1 cellular context compared by ENCODE assay signal in genomic region chr22:50140615-50141014, GRCh38.
TF ChIP-seq lines count a peak whose summit lies in the region.

No MANE protein-coding gene starts in this region.

TF ChIP-seq in HepG2, 621 proteins besides CTCF, POLR2A, EP300 and RAD21 (continued from another document and continues in another):
- TF ChIP-seq, protein P1, sequence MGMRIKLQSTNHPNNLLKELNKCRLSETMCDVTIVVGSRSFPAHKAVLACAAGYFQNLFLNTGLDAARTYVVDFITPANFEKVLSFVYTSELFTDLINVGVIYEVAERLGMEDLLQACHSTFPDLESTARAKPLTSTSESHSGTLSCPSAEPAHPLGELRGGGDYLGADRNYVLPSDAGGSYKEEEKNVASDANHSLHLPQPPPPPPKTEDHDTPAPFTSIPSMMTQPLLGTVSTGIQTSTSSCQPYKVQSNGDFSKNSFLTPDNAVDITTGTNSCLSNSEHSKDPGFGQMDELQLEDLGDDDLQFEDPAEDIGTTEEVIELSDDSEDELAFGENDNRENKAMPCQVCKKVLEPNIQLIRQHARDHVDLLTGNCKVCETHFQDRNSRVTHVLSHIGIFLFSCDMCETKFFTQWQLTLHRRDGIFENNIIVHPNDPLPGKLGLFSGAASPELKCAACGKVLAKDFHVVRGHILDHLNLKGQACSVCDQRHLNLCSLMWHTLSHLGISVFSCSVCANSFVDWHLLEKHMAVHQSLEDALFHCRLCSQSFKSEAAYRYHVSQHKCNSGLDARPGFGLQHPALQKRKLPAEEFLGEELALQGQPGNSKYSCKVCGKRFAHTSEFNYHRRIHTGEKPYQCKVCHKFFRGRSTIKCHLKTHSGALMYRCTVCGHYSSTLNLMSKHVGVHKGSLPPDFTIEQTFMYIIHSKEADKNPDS (CRISPR knock-in tag; IDR thresholded peaks at IDR 0.05), result no peak
- TF ChIP-seq TMF1 (CRISPR knock-in tag; IDR thresholded peaks at IDR 0.05; ENCODE audit: low read depth) (no peak), TFDP2 (CRISPR knock-in tag; IDR thresholded peaks at IDR 0.05) (no peak), KAT2B (IDR thresholded peaks at IDR 0.05; ENCODE audit: borderline replicate concordance, low read depth, low read length) (no peak), ATF7-NPFF (CRISPR knock-in tag; IDR thresholded peaks at IDR 0.05; ENCODE audit: low read depth) (no peak), SALL1 (CRISPR knock-in tag; IDR thresholded peaks at IDR 0.05) (peak; percentile 34; the same call in 1 of the 2 replicates), ZNF44 (CRISPR knock-in tag; IDR thresholded peaks at IDR 0.05) (no peak), ZNF362 (CRISPR knock-in tag; IDR thresholded peaks at IDR 0.05; ENCODE audit: borderline replicate concordance) (peak; percentile 91), MED13 (CRISPR knock-in tag; IDR thresholded peaks at IDR 0.05) (no peak), RFX5 (IDR thresholded peaks at IDR 0.05; ENCODE audit: low read depth, low read length) (no peak), TCF12 (IDR thresholded peaks at IDR 0.05) (no peak), TCF12 (CRISPR knock-in tag; IDR thresholded peaks at IDR 0.05) (no peak), ZNF543 (CRISPR knock-in tag; IDR thresholded peaks at IDR 0.05) (no peak), SOX5 (CRISPR knock-in tag; IDR thresholded peaks at IDR 0.05; ENCODE audit: borderline replicate concordance) (peak; percentile 73; the same call in 1 of the 2 replicates), ZNF629 (CRISPR knock-in tag; conservative IDR thresholded peaks at IDR 0.05) (no peak), ZNF557 (CRISPR knock-in tag; IDR thresholded peaks at IDR 0.05) (no peak), EHMT2 (IDR thresholded peaks at IDR 0.05; ENCODE audit: borderline replicate concordance, low read depth, low read length) (no peak), ZNF496 (CRISPR knock-in tag; IDR thresholded peaks at IDR 0.05; ENCODE audit: insufficient replicate concordance) (no peak), ZKSCAN5 (CRISPR knock-in tag; IDR thresholded peaks at IDR 0.05) (no peak), ZNF230 (CRISPR knock-in tag; IDR thresholded peaks at IDR 0.05) (no peak), ZNF597 (CRISPR knock-in tag; IDR thresholded peaks at IDR 0.05) (no peak), SAP130 (CRISPR knock-in tag; IDR thresholded peaks at IDR 0.05; ENCODE audit: low read depth) (peak; percentile 56; the same call in 1 of the 2 replicates), SUZ12 (IDR thresholded peaks at IDR 0.05; ENCODE audit: low read depth, low read length) (no peak), ZNF616 (CRISPR knock-in tag; IDR thresholded peaks at IDR 0.05; ENCODE audit: low read depth) (no peak), RELA (CRISPR knock-in tag; IDR thresholded peaks at IDR 0.05) (no peak), ZNF724P (CRISPR knock-in tag; IDR thresholded peaks at IDR 0.05; ENCODE audit: borderline replicate concordance) (no peak), RFXANK (CRISPR knock-in tag; IDR thresholded peaks at IDR 0.05) (no peak), ZNF816 (CRISPR knock-in tag; IDR thresholded peaks at IDR 0.05; ENCODE audit: borderline replicate concordance) (no peak), ZNF3 (CRISPR knock-in tag; IDR thresholded peaks at IDR 0.05) (no peak), ZBTB10 (CRISPR knock-in tag; IDR thresholded peaks at IDR 0.05; ENCODE audit: borderline replicate concordance) (no peak), USF2 (IDR thresholded peaks at IDR 0.05; ENCODE audit: low read depth, low read length) (no peak), USF2 (CRISPR knock-in tag; IDR thresholded peaks at IDR 0.05; ENCODE audit: borderline replicate concordance) (no peak), SMARCE1 (IDR thresholded peaks at IDR 0.05; ENCODE audit: borderline replicate concordance) (no peak), ELF1 (CRISPR knock-in tag; IDR thresholded peaks at IDR 0.05) (no peak), ZNF790 (CRISPR knock-in tag; IDR thresholded peaks at IDR 0.05; ENCODE audit: borderline replicate concordance) (no peak), ZNF839 (CRISPR knock-in tag; IDR thresholded peaks at IDR 0.05; ENCODE audit: borderline replicate concordance) (no peak), ZNF383 (CRISPR knock-in tag; IDR thresholded peaks at IDR 0.05; ENCODE audit: borderline replicate concordance) (no peak), ZNF180 (CRISPR knock-in tag; IDR thresholded peaks at IDR 0.05; ENCODE audit: borderline replicate concordance, low read depth) (no peak), ARID2 (CRISPR knock-in tag; IDR thresholded peaks at IDR 0.05; ENCODE audit: borderline replicate concordance) (no peak), ZSCAN5A (CRISPR knock-in tag; IDR thresholded peaks at IDR 0.05; ENCODE audit: borderline replicate concordance) (no peak), NFE2L2 (IDR thresholded peaks at IDR 0.05; ENCODE audit: low read length) (no peak), ZNF841 (CRISPR knock-in tag; IDR thresholded peaks at IDR 0.05; ENCODE audit: borderline replicate concordance) (no peak), MAFG (CRISPR knock-in tag; IDR thresholded peaks at IDR 0.05) (no peak), NCOR1 (IDR thresholded peaks at IDR 0.05; ENCODE audit: borderline replicate concordance, low read length) (peak; percentile 68; the same call in 1 of the 2 replicates), STAT5B (CRISPR knock-in tag; IDR thresholded peaks at IDR 0.05) (no peak)
- TF ChIP-seq, protein P2, sequence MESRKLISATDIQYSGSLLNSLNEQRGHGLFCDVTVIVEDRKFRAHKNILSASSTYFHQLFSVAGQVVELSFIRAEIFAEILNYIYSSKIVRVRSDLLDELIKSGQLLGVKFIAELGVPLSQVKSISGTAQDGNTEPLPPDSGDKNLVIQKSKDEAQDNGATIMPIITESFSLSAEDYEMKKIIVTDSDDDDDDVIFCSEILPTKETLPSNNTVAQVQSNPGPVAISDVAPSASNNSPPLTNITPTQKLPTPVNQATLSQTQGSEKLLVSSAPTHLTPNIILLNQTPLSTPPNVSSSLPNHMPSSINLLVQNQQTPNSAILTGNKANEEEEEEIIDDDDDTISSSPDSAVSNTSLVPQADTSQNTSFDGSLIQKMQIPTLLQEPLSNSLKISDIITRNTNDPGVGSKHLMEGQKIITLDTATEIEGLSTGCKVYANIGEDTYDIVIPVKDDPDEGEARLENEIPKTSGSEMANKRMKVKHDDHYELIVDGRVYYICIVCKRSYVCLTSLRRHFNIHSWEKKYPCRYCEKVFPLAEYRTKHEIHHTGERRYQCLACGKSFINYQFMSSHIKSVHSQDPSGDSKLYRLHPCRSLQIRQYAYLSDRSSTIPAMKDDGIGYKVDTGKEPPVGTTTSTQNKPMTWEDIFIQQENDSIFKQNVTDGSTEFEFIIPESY (CRISPR knock-in tag; IDR thresholded peaks at IDR 0.05), result 0 out of 2 replicates have a peak, but pooled peaks have one; percentile 9
- TF ChIP-seq, protein P3, sequence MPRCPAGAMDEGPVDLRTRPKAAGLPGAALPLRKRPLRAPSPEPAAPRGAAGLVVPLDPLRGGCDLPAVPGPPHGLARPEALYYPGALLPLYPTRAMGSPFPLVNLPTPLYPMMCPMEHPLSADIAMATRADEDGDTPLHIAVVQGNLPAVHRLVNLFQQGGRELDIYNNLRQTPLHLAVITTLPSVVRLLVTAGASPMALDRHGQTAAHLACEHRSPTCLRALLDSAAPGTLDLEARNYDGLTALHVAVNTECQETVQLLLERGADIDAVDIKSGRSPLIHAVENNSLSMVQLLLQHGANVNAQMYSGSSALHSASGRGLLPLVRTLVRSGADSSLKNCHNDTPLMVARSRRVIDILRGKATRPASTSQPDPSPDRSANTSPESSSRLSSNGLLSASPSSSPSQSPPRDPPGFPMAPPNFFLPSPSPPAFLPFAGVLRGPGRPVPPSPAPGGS (CRISPR knock-in tag; IDR thresholded peaks at IDR 0.05), result no peak
- TF ChIP-seq, protein P4, sequence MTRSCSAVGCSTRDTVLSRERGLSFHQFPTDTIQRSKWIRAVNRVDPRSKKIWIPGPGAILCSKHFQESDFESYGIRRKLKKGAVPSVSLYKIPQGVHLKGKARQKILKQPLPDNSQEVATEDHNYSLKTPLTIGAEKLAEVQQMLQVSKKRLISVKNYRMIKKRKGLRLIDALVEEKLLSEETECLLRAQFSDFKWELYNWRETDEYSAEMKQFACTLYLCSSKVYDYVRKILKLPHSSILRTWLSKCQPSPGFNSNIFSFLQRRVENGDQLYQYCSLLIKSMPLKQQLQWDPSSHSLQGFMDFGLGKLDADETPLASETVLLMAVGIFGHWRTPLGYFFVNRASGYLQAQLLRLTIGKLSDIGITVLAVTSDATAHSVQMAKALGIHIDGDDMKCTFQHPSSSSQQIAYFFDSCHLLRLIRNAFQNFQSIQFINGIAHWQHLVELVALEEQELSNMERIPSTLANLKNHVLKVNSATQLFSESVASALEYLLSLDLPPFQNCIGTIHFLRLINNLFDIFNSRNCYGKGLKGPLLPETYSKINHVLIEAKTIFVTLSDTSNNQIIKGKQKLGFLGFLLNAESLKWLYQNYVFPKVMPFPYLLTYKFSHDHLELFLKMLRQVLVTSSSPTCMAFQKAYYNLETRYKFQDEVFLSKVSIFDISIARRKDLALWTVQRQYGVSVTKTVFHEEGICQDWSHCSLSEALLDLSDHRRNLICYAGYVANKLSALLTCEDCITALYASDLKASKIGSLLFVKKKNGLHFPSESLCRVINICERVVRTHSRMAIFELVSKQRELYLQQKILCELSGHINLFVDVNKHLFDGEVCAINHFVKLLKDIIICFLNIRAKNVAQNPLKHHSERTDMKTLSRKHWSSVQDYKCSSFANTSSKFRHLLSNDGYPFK (CRISPR knock-in tag; IDR thresholded peaks at IDR 0.05; ENCODE audit: borderline replicate concordance), result no peak
- TF ChIP-seq, protein P5, sequence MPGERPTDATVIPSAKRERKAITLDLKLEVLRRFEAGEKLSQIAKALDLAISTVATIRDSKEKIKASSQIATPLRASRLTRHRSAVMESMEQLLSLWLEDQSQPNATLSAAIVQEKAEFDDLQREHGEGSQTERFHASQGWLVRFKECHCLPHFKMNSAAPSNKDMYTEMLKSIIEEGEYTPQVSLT (CRISPR knock-in tag; IDR thresholded peaks at IDR 0.05; ENCODE audit: borderline replicate concordance, low read depth), result no peak
